Comparison of ENCODE assay signal across 8 cellular contexts in genomic region chr9:97982191-97982718, GRCh38. TPM values are rescaled to one million over a fixed set of nuclear protein-coding genes. Genes with fewer than 3 reads are reported as not detected.
DNase-seq lines count a peak whose midpoint lies in the region; ATAC-seq and TF ChIP-seq lines count a peak whose summit lies in the region.

No MANE protein-coding gene starts in this region.

- no peak overlapping the region for H3K27ac Mint-ChIP-seq in GM23338

- H3K27me3 ChIP-seq in GM23338 (ENCODE audit: insufficient read depth) (peaks cover 83% of the 10 kb centered on the region), sigmoid colon (no peaks in the 10 kb centered on the region)

- intact Hi-C loops in sigmoid colon (cut with DNase I), result loop anchor here (2.0 to 5.0 kb wide), 4 partner anchors 53 to 349 kb away; partner anchors contain the start of genes NANS, NCBP1, TBC1D2 and TSTD2

- ATAC-seq in GM23338, result peak; percentile 67
- no peak for ATAC-seq in HG02623 (IDR thresholded peaks at IDR 0.05; ENCODE audit: unreplicated experiment)
- ATAC-seq in GM18519 (IDR thresholded peaks at IDR 0.05; ENCODE audit: low FRiP score, unreplicated experiment), result no peak

- H3K27ac ChIP-seq in GM23338 (ENCODE audit: low read depth), result no peak overlapping the region
- H3K27ac ChIP-seq in sigmoid colon, result peak overlapping the region; percentile 98 to 100 (median 98)

- H3K4me3 ChIP-seq in GM23338, result peak overlapping the region; percentile 93
- peak overlapping the region; percentile 39 to 97 (median 84) for H3K4me3 ChIP-seq in sigmoid colon

- H3K36me3 ChIP-seq in GM23338 (ENCODE audit: insufficient read depth) (no peaks in the 10 kb centered on the region), sigmoid colon (no peaks in the 10 kb centered on the region)

- H3K4me1 Mint-ChIP-seq in GM23338, result peaks cover 10% of the 10 kb centered on the region

- H3K79me2 ChIP-seq in GM23338 (replicated peaks; ENCODE audit: insufficient read depth), result peaks cover 22% of the 10 kb centered on the region

- H3K9me3 ChIP-seq in sigmoid colon, result no peaks in the 10 kb centered on the region

- no peak for TF ChIP-seq POLR2A in sigmoid colon (IDR thresholded peaks at IDR 0.05)

- H3K9me3 Mint-ChIP-seq in GM23338, result peaks cover 3% of the 10 kb centered on the region; the same call in 1 of the 3 replicates

- H3F3A ChIP-seq in GM23338 (replicated peaks; ENCODE audit: low read depth), result no peaks in the 10 kb centered on the region

- H3K4me2 ChIP-seq in GM23338, result peak overlapping the region; percentile 85

- H3K4me3 Mint-ChIP-seq in GM23338, result peak overlapping the region; percentile 61

- H3K36me3 Mint-ChIP-seq in GM23338 (ENCODE audit: low read depth), result peaks cover 8% of the 10 kb centered on the region; the same call in 1 of the 3 replicates

- H3K4me1 ChIP-seq in GM23338 (ENCODE audit: insufficient read depth), result peaks cover 14% of the 10 kb centered on the region; the same call in 1 of the 2 replicates
- H3K4me1 ChIP-seq in sigmoid colon, result peaks cover 0 to 39% (median 29%) of the 10 kb centered on the region in 4 donors

- in situ Hi-C loops in SK-MEL-5 (cut with HindIII; ENCODE audit: low pct_unique_long_range_greater_than_20kb, low sequenced_read_pairs), result no loop called here

- peak overlapping the region; percentile 90; the same call in 1 of the 2 replicates for H2AFZ ChIP-seq in GM23338

- peaks cover 67% of the 10 kb centered on the region for H3K27me3 Mint-ChIP-seq in GM23338 (ENCODE audit: insufficient read depth, low read depth, poor library complexity)

- 7 to 20% methylated on average over 16 of the region's 16 CpGs for WGBS in sigmoid colon, 2 donors

- no peaks in the 10 kb centered on the region for H3K9me2 ChIP-seq in GM23338 (ENCODE audit: insufficient read depth)

- TF ChIP-seq CTCF in GM23338 (conservative IDR thresholded peaks at IDR 0.05; ENCODE audit: low read depth in 2 of 2) (no peak), sigmoid colon (IDR thresholded peaks at IDR 0.05) (no peak)

- no peak for TF ChIP-seq EP300 in sigmoid colon (IDR thresholded peaks at IDR 0.05)

- H4K20me1 ChIP-seq in GM23338 (replicated peaks; ENCODE audit: insufficient read depth), result peaks cover 26% of the 10 kb centered on the region

- DNase-seq in GM23338 (ENCODE audit: low spot score), result peak; percentile 64
- peak; percentile 8 for DNase-seq in SK-MEL-5 (ENCODE audit: low read depth, low spot score)
- DNase-seq in fibroblast of peridontal ligament (ENCODE audit: extremely low read depth), result peak; percentile 19
- DNase-seq in sigmoid colon, result no peak
- no peak for DNase-seq in NCI-H2081 treated with DMSO at 0.1 percent for 48 hours (lab: John Stamatoyannopoulos, UW)
- no peak for DNase-seq in NCI-H345 (lab: John Stamatoyannopoulos, UW)

TF ChIP-seq in GM23338, 12 proteins besides CTCF, POLR2A, EP300 and RAD21:
- TF ChIP-seq ZNF331 (CRISPR knock-in tag; IDR thresholded peaks at IDR 0.05; ENCODE audit: low read depth) (no peak), POLR2AphosphoS5 (IDR thresholded peaks at IDR 0.05; ENCODE audit: low read depth) (peak; percentile 48), STAT1 (IDR thresholded peaks at IDR 0.05; ENCODE audit: unreplicated experiment) (no peak), ETS1 (IDR thresholded peaks at IDR 0.05) (no peak), REST (IDR thresholded peaks at IDR 0.05; ENCODE audit: unreplicated experiment) (no peak), JUNB (IDR thresholded peaks at IDR 0.05; ENCODE audit: unreplicated experiment) (no peak)
TF ChIP-seq in GM23338: peak in this region for 1.

RNA-seq across cellular contexts. Expression of gene ANP32B, which starts 0.9 kb away (rescaled TPM):
- 13.1 and 21.0 TPM in 2 replicates for total RNA-seq in GM23338 (2014; rRNA removed; shearing (Covaris generic))
- 114 and 117 TPM in 2 replicates for polyA plus RNA-seq in GM23338 (2016; fragmentation: Nextera tagmentation; extraction: Ambion mirVana)
- 13.6 and 14.4 TPM in 2 replicates for total RNA-seq in SK-MEL-5 (2014; rRNA removed; shearing (Covaris generic))
- 124 and 130 TPM in 2 replicates for polyA plus RNA-seq in SK-MEL-5 (2015; cell fraction: cytosol; rRNA removed)
- 25.6 and 30.5 TPM in 2 replicates for polyA plus RNA-seq in SK-MEL-5 (2015; cell fraction: nucleus; rRNA removed)
- 10 to 100 TPM; 31.4 to 66.7 (median 51.3) TPM for total RNA-seq in sigmoid colon
- polyA plus RNA-seq in sigmoid colon, result 100 to 1,000 TPM; 160 to 217 (median 198) TPM

RNA-seq across cellular contexts. Expression of gene HEMGN, which starts 44.3 kb away (rescaled TPM):
- total RNA-seq in GM23338 (2014; rRNA removed; shearing (Covaris generic)), result not detected in 2 replicates
- polyA plus RNA-seq in GM23338 (2016; fragmentation: Nextera tagmentation; extraction: Ambion mirVana), result not detected in 2 replicates
- total RNA-seq in SK-MEL-5 (2014; rRNA removed; shearing (Covaris generic)), result not detected in 2 replicates
- not detected in 2 replicates for polyA plus RNA-seq in SK-MEL-5 (2015; cell fraction: cytosol; rRNA removed)
- not detected in 2 replicates for polyA plus RNA-seq in SK-MEL-5 (2015; cell fraction: nucleus; rRNA removed)
- not detected for total RNA-seq in sigmoid colon
- polyA plus RNA-seq in sigmoid colon, result under 1 TPM in 1 of 3 donors, not detected in 2; 0.25 TPM

RNA-seq across cellular contexts. Expression of gene TRMO, which starts 60.0 kb away (rescaled TPM):
- total RNA-seq in GM23338 (2014; rRNA removed; shearing (Covaris generic)), result 6.4 and 9.7 TPM in 2 replicates
- polyA plus RNA-seq in GM23338 (2016; fragmentation: Nextera tagmentation; extraction: Ambion mirVana), result 4.7 and 5.0 TPM in 2 replicates
- 28.6 and 32.6 TPM in 2 replicates for total RNA-seq in SK-MEL-5 (2014; rRNA removed; shearing (Covaris generic))
- polyA plus RNA-seq in SK-MEL-5 (2015; cell fraction: cytosol; rRNA removed), result 12.8 and 14.8 TPM in 2 replicates
- polyA plus RNA-seq in SK-MEL-5 (2015; cell fraction: nucleus; rRNA removed), result 26.4 and 40.7 TPM in 2 replicates
- total RNA-seq in sigmoid colon, result 10 to 100 TPM; 24.8 to 27.8 (median 25.7) TPM
- polyA plus RNA-seq in sigmoid colon, result 10 to 100 TPM in 2 of 3 donors, 1 to 10 TPM in 1; 7.8 to 15.5 (median 12.4) TPM

Comparison
In these comparisons a context has a peak if more than half of its experiments do, and no peak if none do; other contexts are left out.
1. DNase-seq: peak in GM23338 (single experiment), SK-MEL-5 (single experiment) and fibroblast of peridontal ligament (single experiment); none in sigmoid colon (single experiment), NCI-H2081 treated with DMSO at 0.1 percent for 48 hours (single experiment) and NCI-H345 (single experiment).